19 cellular contexts compared by ENCODE assay signal in the genomic region with DNA sequence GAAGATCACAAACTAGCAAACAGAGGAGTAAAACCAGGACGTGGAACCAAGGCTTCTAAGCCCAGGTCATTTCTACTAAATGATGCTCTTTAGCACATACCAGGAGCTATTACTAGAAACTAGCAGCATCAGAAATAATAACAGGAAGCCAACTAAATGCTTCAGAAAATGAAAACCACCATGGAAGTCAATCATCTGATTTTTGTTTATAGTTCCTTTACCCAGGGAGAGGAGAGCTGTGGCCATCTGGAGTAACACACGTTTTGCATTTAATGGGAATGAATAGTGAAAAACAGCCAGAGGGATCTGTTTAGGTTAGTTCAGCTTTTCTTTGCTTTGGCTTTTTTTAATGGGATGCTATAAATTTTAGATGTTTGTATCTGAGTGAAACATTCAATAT.
DNase-seq lines count a peak whose midpoint lies in the region; ATAC-seq and TF ChIP-seq lines count a peak whose summit lies in the region.
"Had no signal": no experiment of that assay in that cellular context is flagged by ENCODE, and none has a peak within 500 bp of the region (broad histone marks: within the 10 kb centered on the region; RNA-seq: fewer than 3 reads in every experiment).

No MANE protein-coding gene starts in this region.

- H3K79me2 ChIP-seq in SK-N-SH (ENCODE audit: insufficient read depth) (no peaks in the 10 kb centered on the region), fibroblast of lung (ENCODE audit: control insufficient read depth, insufficient read depth, low read length) (no peaks in the 10 kb centered on the region)

- intact Hi-C loops in Right ventricle myocardium inferior (cut with DNase I): no loop called here

- H4K20me1 ChIP-seq in SK-N-SH (ENCODE audit: insufficient read depth) (no peaks in the 10 kb centered on the region), fibroblast of lung (ENCODE audit: control insufficient read depth, extremely low read depth, insufficient read depth, low read length) (no peaks in the 10 kb centered on the region)
- H4K20me1 ChIP-seq: BLaER1 had no signal

- H3K4me2 ChIP-seq in SK-N-SH (no peak overlapping the region), fibroblast of lung (ENCODE audit: extremely low read depth, insufficient read depth, low read length) (no peak overlapping the region)
- H3K4me2 ChIP-seq: BLaER1 had no signal

- DNase-seq in NCI-H2171 treated with DMSO at 0.1 percent for 48 hours (lab: John Stamatoyannopoulos, UW) (peak; percentile 46), NCI-H2171 (lab: John Stamatoyannopoulos, UW) (no peak), SK-N-SH (peak; percentile 12), fibroblast of lung (ENCODE audit: low read depth in 2 of 2) (peak in 1 of 2 donors; percentile 68), Right ventricle myocardium inferior (ENCODE audit: missing footprints) (no peak), NCI-H748 treated with DMSO at 0.1 percent for 48 hours (lab: John Stamatoyannopoulos, UW) (no peak)
- DNase-seq in stimulated activated CD4-positive, alpha-beta T cell treated with anti-CD3 and anti-CD28 coated beads, Interleukin-12 subunit alpha, Interleukin-12 subunit beta, amount 100 ng/mL, for 4 hours: no peak
- DNase-seq: DMS153, EL, H7, NCI-H1105 treated with DMSO at 0.1 percent for 48 hours, NCI-H187 treated with DMSO at 0.1 percent for 48 hours, NCI-H446, NCI-H82, Right ventricle myocardium superior had no signal

- no peak overlapping the region for H2AFZ ChIP-seq in SK-N-SH (ENCODE audit: low read depth)
- H2AFZ ChIP-seq in fibroblast of lung (ENCODE audit: low read length): peak overlapping the region; percentile 31

- H3K36me3 ChIP-seq in SK-N-SH (replicated peaks in 1 of 2; ENCODE audit: control insufficient read depth in 1 of 2, insufficient read depth in 2 of 2, low read length in 1 of 2) (no peaks in the 10 kb centered on the region), fibroblast of lung (ENCODE audit: control insufficient read depth, insufficient read depth, low read length) (no peaks in the 10 kb centered on the region)
- H3K36me3 ChIP-seq: BLaER1 had no signal

- ATAC-seq in Right ventricle myocardium inferior: no peak
- ATAC-seq in HG03095 (IDR thresholded peaks at IDR 0.05; ENCODE audit: unreplicated experiment): no peak
- ATAC-seq: Panc1 had no signal

- no peaks in the 10 kb centered on the region for H3K9me3 ChIP-seq in SK-N-SH
- no peaks in the 10 kb centered on the region for H3K9me3 ChIP-seq in fibroblast of lung (ENCODE audit: control insufficient read depth, insufficient read depth, low read depth, low read length)
- H3K9me3 ChIP-seq: BLaER1 had no signal

- no peak overlapping the region for H3K4me3 ChIP-seq in SK-N-SH (ENCODE audit: low read depth in 2 of 2, low read length in 1 of 2)
- no peak overlapping the region for H3K4me3 ChIP-seq in fibroblast of lung (replicated peaks in 1 of 4; ENCODE audit: control extremely low read depth in 1 of 4, insufficient read depth in 1 of 4, low read depth in 3 of 4, low read length in 4 of 4)
- H3K4me3 ChIP-seq: BLaER1 had no signal

- no peaks in the 10 kb centered on the region for H3K9me2 ChIP-seq in SK-N-SH

- peaks cover 0 to 2% of the 10 kb centered on the region in 2 experiments; a peak in 1 of 4 replicates for H3K4me1 ChIP-seq in SK-N-SH (ENCODE audit: control insufficient read depth in 1 of 2, insufficient read depth in 2 of 2, low read depth in 1 of 2, low read length in 1 of 2)
- H3K4me1 ChIP-seq in fibroblast of lung (ENCODE audit: control insufficient read depth, extremely low read depth, insufficient read depth, low read length): no peaks in the 10 kb centered on the region
- H3K4me1 ChIP-seq: BLaER1 had no signal

- H3K9ac ChIP-seq in SK-N-SH (no peak overlapping the region), fibroblast of lung (ENCODE audit: insufficient read depth, low read length) (no peak overlapping the region)
- H3K9ac ChIP-seq: BLaER1 had no signal

- TF ChIP-seq RAD21 in SK-N-SH (IDR thresholded peaks at IDR 0.05; ENCODE audit: low read length): no peak

- POLR2A ChIA-PET in SK-N-SH (lab: Yijun Ruan, JAX): no interaction called here

- CTCF ChIA-PET in SK-N-SH (lab: Yijun Ruan, JAX): no interaction called here

- no peaks in the 10 kb centered on the region for H3F3A ChIP-seq in SK-N-SH (replicated peaks; ENCODE audit: insufficient read depth)

- TF ChIP-seq CTCF in SK-N-SH (IDR thresholded peaks at IDR 0.05) (no peak), fibroblast of lung (conservative IDR thresholded peaks at IDR 0.05 in 1 of 2, IDR thresholded peaks at IDR 0.05 in 1 of 2; ENCODE audit: low read depth in 1 of 2, low read length in 2 of 2) (no peak)

- no peak overlapping the region for H3K27ac ChIP-seq in SK-N-SH (ENCODE audit: low read depth in 2 of 2, low read length in 1 of 2)
- H3K27ac ChIP-seq in fibroblast of lung (ENCODE audit: insufficient read depth, low read length): no peak overlapping the region
- H3K27ac ChIP-seq: 22Rv1, BLaER1 had no signal

- WGBS in SK-N-SH (ENCODE audit: low lambda C conversion rate): 67% methylated on average over 2 of the region's 2 CpGs

- H3K27me3 ChIP-seq in SK-N-SH (ENCODE audit: insufficient read depth) (no peaks in the 10 kb centered on the region), fibroblast of lung (ENCODE audit: control insufficient read depth, insufficient read depth, low read length) (no peaks in the 10 kb centered on the region)
- H3K27me3 ChIP-seq: BLaER1 had no signal

- no peak for TF ChIP-seq EP300 in SK-N-SH (IDR thresholded peaks at IDR 0.05; ENCODE audit: borderline replicate concordance in 1 of 2, low read depth in 1 of 2, low read length in 1 of 2)

TF ChIP-seq in SK-N-SH, 30 proteins besides CTCF, POLR2A, EP300 and RAD21:
- TF ChIP-seq YY1 (IDR thresholded peaks at IDR 0.05; ENCODE audit: low read depth) (no peak), SIN3A (IDR thresholded peaks at IDR 0.05; ENCODE audit: borderline replicate concordance, low read depth, low read length) (no peak), RXRA (IDR thresholded peaks at IDR 0.05; ENCODE audit: borderline replicate concordance, low read depth) (no peak), TAF1 (IDR thresholded peaks at IDR 0.05; ENCODE audit: borderline replicate concordance, low read depth, low read length) (no peak), FOSL2 (IDR thresholded peaks at IDR 0.05; ENCODE audit: borderline replicate concordance, low read depth) (no peak), RFX5 (IDR thresholded peaks at IDR 0.05; ENCODE audit: low read length) (no peak), JUND (IDR thresholded peaks at IDR 0.05) (no peak), RCOR1 (IDR thresholded peaks at IDR 0.05; ENCODE audit: low read length) (no peak), TCF12 (IDR thresholded peaks at IDR 0.05) (no peak), GATA2 (CRISPR knock-in tag; IDR thresholded peaks at IDR 0.05) (no peak), ELF1 (IDR thresholded peaks at IDR 0.05) (no peak)
- TF ChIP-seq, protein P1, sequence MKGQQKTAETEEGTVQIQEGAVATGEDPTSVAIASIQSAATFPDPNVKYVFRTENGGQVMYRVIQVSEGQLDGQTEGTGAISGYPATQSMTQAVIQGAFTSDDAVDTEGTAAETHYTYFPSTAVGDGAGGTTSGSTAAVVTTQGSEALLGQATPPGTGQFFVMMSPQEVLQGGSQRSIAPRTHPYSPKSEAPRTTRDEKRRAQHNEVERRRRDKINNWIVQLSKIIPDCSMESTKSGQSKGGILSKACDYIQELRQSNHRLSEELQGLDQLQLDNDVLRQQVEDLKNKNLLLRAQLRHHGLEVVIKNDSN (IDR thresholded peaks at IDR 0.05; ENCODE audit: borderline replicate concordance, low read depth): no peak
- TF ChIP-seq, protein P2, sequence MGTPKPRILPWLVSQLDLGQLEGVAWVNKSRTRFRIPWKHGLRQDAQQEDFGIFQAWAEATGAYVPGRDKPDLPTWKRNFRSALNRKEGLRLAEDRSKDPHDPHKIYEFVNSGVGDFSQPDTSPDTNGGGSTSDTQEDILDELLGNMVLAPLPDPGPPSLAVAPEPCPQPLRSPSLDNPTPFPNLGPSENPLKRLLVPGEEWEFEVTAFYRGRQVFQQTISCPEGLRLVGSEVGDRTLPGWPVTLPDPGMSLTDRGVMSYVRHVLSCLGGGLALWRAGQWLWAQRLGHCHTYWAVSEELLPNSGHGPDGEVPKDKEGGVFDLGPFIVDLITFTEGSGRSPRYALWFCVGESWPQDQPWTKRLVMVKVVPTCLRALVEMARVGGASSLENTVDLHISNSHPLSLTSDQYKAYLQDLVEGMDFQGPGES (IDR thresholded peaks at IDR 0.05; ENCODE audit: low read depth, low read length): no peak
TF ChIP-seq in SK-N-SH: peak in this region for 0.

Comparison
In these comparisons a context has a peak if more than half of its experiments do, and no peak if none do; other contexts are left out.
1. DNase-seq: peak in NCI-H2171 treated with DMSO at 0.1 percent for 48 hours (single experiment) and SK-N-SH (single experiment); none in NCI-H2171 (single experiment), Right ventricle myocardium inferior (single experiment), NCI-H748 treated with DMSO at 0.1 percent for 48 hours (single experiment) and stimulated activated CD4-positive, alpha-beta T cell treated with anti-CD3 and anti-CD28 coated beads, Interleukin-12 subunit alpha, Interleukin-12 subunit beta, amount 100 ng/mL, for 4 hours (single experiment).